Comparison of ENCODE assay signal across 1 cellular context in genomic region chr6:105596284-105596755, GRCh38.
TF ChIP-seq lines count a peak whose summit lies in the region.

No MANE protein-coding gene starts in this region.

TF ChIP-seq in SK-N-SH treated with all-trans-retinoic acid at 6 μM for 48 hours, 23 proteins besides CTCF, POLR2A, EP300 and RAD21 (continued from another document):
- TF ChIP-seq CSRNP3 (CRISPR knock-in tag; IDR thresholded peaks at IDR 0.05) (no peak), ZNF8 (CRISPR knock-in tag; IDR thresholded peaks at IDR 0.05) (no peak)
